In genomic region chr11:11732116-11732515, GRCh38 we compare ENCODE assay signal across 1 cellular context.
TF ChIP-seq lines count a peak whose summit lies in the region.

No MANE protein-coding gene starts in this region.

TF ChIP-seq in GM23338, 12 proteins besides CTCF, POLR2A, EP300 and RAD21:
- TF ChIP-seq ZNF462 (CRISPR knock-in tag; IDR thresholded peaks at IDR 0.05) (no peak), EZH2phosphoT487 (IDR thresholded peaks at IDR 0.05; ENCODE audit: unreplicated experiment) (no peak), ETS1 (IDR thresholded peaks at IDR 0.05) (no peak), CREB1 (CRISPR knock-in tag; IDR thresholded peaks at IDR 0.05; ENCODE audit: low read depth) (no peak), NANOG (IDR thresholded peaks at IDR 0.05; ENCODE audit: borderline replicate concordance) (no peak), STAT1 (IDR thresholded peaks at IDR 0.05; ENCODE audit: unreplicated experiment) (no peak), JUNB (IDR thresholded peaks at IDR 0.05; ENCODE audit: unreplicated experiment) (no peak), ZNF331 (CRISPR knock-in tag; IDR thresholded peaks at IDR 0.05; ENCODE audit: low read depth) (no peak), REST (IDR thresholded peaks at IDR 0.05; ENCODE audit: unreplicated experiment) (no peak), POLR2AphosphoS5 (IDR thresholded peaks at IDR 0.05; ENCODE audit: low read depth) (no peak), EZH2 (IDR thresholded peaks at IDR 0.05; ENCODE audit: low read depth, unreplicated experiment) (no peak), ZNF114 (CRISPR knock-in tag; IDR thresholded peaks at IDR 0.05) (no peak)
TF ChIP-seq in GM23338: peak in this region for 0.
